ENCODE assay signal across 26 cellular contexts in genomic region chr13:63567031-63567430, GRCh38.
"Had no signal": no experiment of that assay in that cellular context is flagged by ENCODE, and none has a peak within 500 bp of the region (broad histone marks: within the 10 kb centered on the region; RNA-seq: fewer than 3 reads in every experiment).

No MANE protein-coding gene starts in this region.

- H3K36me3 ChIP-seq: left lung, neural progenitor cell, ovary, right atrium auricular region, right lobe of liver, suprapubic skin, thoracic aorta, tibial artery, vagina had no signal

- DNase-seq: hippocampal formation; left colon; mesendoderm; naive B cell; natural killer cell; nephron progenitor cell; ovary; stimulated activated CD4-positive, alpha-beta T cell treated with anti-CD3 and anti-CD28 coated beads, Interleukin-1b, Interleukin-23, amount 100 ng/mL, for 48 hours; stimulated activated CD4-positive, alpha-beta T cell treated with anti-CD3 and anti-CD28 coated beads, Interleukin-2, amount 100 ng/mL, for 48 hours; stimulated activated CD4-positive, alpha-beta T cell treated with anti-CD3 and anti-CD28 coated beads, Interleukin-4, amount 100 ng/mL, for 4 hours; stimulated activated CD8-positive, alpha-beta memory T cell treated with anti-CD3 and anti-CD28 coated beads, Interleukin-4, amount 100 ng/mL, for 48 hours; stimulated activated naive CD4-positive, alpha-beta T cell; tibial artery had no signal

- H3K4me1 Mint-ChIP-seq: mesothelial cell of epicardium, naive B cell, natural killer cell, nephron progenitor cell, neural progenitor cell had no signal

- H3K27me3 ChIP-seq: left lung, neural progenitor cell, ovary, right atrium auricular region, right lobe of liver, suprapubic skin, tibial artery, vagina had no signal

- H3K9me3 ChIP-seq: ovary, right atrium auricular region, right lobe of liver, thoracic aorta, tibial artery, vagina had no signal

- H3K9me3 Mint-ChIP-seq: mesothelial cell of epicardium, nephron progenitor cell, neural progenitor cell, type B pancreatic cell had no signal

- H3K4me2 ChIP-seq: neural progenitor cell, smooth muscle cell had no signal

- H3K27me3 Mint-ChIP-seq: naive B cell; progenitor cell of endocrine pancreas; stimulated activated naive CD8-positive, alpha-beta T cell treated with anti-CD3 and anti-CD28 coated beads, Interleukin-15, Interleukin-2, amounts not matched to agents 100 ng/mL and 50 ng/mL, for 24 hours; type B pancreatic cell had no signal

- H3K27ac Mint-ChIP-seq: mesothelial cell of epicardium; naive B cell; natural killer cell; nephron progenitor cell; neural progenitor cell; stimulated activated naive CD8-positive, alpha-beta T cell treated with anti-CD3 and anti-CD28 coated beads, Interleukin-15, Interleukin-2, amounts not matched to agents 100 ng/mL and 50 ng/mL, for 24 hours; type B pancreatic cell had no signal

- ATAC-seq: left colon, left lung, natural killer cell had no signal

- H3K36me3 Mint-ChIP-seq: mesothelial cell of epicardium, naive B cell, natural killer cell, neural progenitor cell, type B pancreatic cell had no signal

- H3K4me3 ChIP-seq: left lung, lung, neural progenitor cell, ovary, right atrium auricular region, right lobe of liver, smooth muscle cell, suprapubic skin, thoracic aorta, tibial artery, vagina had no signal

- H3K4me1 ChIP-seq: left lung, neural progenitor cell, right atrium auricular region, right lobe of liver, suprapubic skin, tibial artery, vagina had no signal

- H3K27ac ChIP-seq: left lung, neural progenitor cell, ovary, right atrium auricular region, right lobe of liver, suprapubic skin, thoracic aorta, tibial artery, vagina had no signal

- H3K9ac ChIP-seq: neural progenitor cell had no signal

- H2AFZ ChIP-seq: neural progenitor cell had no signal

- H3K4me3 Mint-ChIP-seq: mesothelial cell of epicardium; naive B cell; natural killer cell; nephron progenitor cell; neural progenitor cell; stimulated activated naive CD8-positive, alpha-beta T cell treated with anti-CD3 and anti-CD28 coated beads, Interleukin-15, Interleukin-2, amounts not matched to agents 100 ng/mL and 50 ng/mL, for 24 hours; type B pancreatic cell had no signal
